In genomic region chr2:46346719-46347118, GRCh38 we compare ENCODE assay signal across 19 cellular contexts.
"Had no signal": no experiment of that assay in that cellular context is flagged by ENCODE, and none has a peak within 500 bp of the region (broad histone marks: within the 10 kb centered on the region; RNA-seq: fewer than 3 reads in every experiment).

No MANE protein-coding gene starts in this region.

- H3K27me3 ChIP-seq: tibial nerve, uterus had no signal

- DNase-seq: activated CD4-positive, alpha-beta T cell treated with anti-CD3 and anti-CD28 coated beads, Interleukin-2, amount 10 ng/mL, durations not matched to agents 24 days and 14 days; activated CD8-positive, alpha-beta T cell treated with anti-CD3 and anti-CD28 coated beads, Interleukin-2, amount 10 ng/mL, durations not matched to agents 7 days and 5 days; activated gamma-delta T cell; activated naive CD4-positive, alpha-beta T cell treated with anti-CD3 and anti-CD28 coated beads, Interleukin-2, amount 50 U/mL, for 16 hours; aorta; central memory CD4-positive, alpha-beta T cell; dorsolateral prefrontal cortex; effector memory CD8-positive, alpha-beta T cell; head of caudate nucleus; mammary epithelial cell; midbrain; natural killer cell; retina; stimulated activated CD4-positive, alpha-beta T cell treated with anti-CD3 and anti-CD28 coated beads, Interleukin-4, amount 100 ng/mL, for 4 hours; uterus had no signal

- H3K4me1 ChIP-seq: uterus had no signal

- H3K27ac ChIP-seq: VCaP had no signal

- H3K9me3 ChIP-seq: tibial nerve, uterus had no signal

- H3K4me3 ChIP-seq: dorsolateral prefrontal cortex, tibial nerve, uterus had no signal

- H3K36me3 ChIP-seq: uterus had no signal

- ATAC-seq: activated CD4-positive, CD25-positive, alpha-beta regulatory T cell treated with anti-CD3 and anti-CD28 coated beads, Interleukin-2, amount 50 U/mL, for 24 hours; activated CD8-positive, alpha-beta T cell treated with anti-CD3 and anti-CD28 coated beads, Interleukin-2, amount 10 ng/mL, durations not matched to agents 7 days and 5 days; effector memory CD8-positive, alpha-beta T cell; esophagus mucosa; natural killer cell had no signal
